In the genomic region with DNA sequence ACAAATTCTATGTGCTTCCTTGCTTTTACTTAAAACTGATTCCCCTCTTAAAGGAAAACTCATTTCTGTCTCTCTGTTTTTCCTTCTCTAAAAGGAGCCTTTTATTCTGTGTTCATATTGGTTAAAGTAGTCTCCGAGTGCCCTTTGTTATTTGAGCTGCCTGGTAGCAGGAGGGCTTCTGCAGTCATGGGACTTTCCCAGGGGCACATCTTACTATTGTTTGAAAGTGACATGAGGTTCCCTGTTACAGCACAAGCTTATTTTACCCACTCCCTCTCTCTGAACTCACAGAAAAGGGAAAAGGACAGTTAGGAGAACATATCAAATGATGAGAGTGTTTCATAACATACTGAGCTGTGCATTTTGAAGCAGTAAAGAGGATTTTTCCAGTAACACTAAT, we compare ENCODE assay signal across 1 cellular context.
TF ChIP-seq lines count a peak whose summit lies in the region.

No MANE protein-coding gene starts in this region.

TF ChIP-seq in GM12878, 131 proteins besides CTCF, POLR2A, EP300 and RAD21 (continued from another document):
- TF ChIP-seq, protein P1, sequence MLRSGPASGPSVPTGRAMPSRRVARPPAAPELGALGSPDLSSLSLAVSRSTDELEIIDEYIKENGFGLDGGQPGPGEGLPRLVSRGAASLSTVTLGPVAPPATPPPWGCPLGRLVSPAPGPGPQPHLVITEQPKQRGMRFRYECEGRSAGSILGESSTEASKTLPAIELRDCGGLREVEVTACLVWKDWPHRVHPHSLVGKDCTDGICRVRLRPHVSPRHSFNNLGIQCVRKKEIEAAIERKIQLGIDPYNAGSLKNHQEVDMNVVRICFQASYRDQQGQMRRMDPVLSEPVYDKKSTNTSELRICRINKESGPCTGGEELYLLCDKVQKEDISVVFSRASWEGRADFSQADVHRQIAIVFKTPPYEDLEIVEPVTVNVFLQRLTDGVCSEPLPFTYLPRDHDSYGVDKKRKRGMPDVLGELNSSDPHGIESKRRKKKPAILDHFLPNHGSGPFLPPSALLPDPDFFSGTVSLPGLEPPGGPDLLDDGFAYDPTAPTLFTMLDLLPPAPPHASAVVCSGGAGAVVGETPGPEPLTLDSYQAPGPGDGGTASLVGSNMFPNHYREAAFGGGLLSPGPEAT (IDR thresholded peaks at IDR 0.05; ENCODE audit: low read depth): no peak
- TF ChIP-seq, protein P2, sequence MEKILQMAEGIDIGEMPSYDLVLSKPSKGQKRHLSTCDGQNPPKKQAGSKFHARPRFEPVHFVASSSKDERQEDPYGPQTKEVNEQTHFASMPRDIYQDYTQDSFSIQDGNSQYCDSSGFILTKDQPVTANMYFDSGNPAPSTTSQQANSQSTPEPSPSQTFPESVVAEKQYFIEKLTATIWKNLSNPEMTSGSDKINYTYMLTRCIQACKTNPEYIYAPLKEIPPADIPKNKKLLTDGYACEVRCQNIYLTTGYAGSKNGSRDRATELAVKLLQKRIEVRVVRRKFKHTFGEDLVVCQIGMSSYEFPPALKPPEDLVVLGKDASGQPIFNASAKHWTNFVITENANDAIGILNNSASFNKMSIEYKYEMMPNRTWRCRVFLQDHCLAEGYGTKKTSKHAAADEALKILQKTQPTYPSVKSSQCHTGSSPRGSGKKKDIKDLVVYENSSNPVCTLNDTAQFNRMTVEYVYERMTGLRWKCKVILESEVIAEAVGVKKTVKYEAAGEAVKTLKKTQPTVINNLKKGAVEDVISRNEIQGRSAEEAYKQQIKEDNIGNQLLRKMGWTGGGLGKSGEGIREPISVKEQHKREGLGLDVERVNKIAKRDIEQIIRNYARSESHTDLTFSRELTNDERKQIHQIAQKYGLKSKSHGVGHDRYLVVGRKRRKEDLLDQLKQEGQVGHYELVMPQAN (conservative IDR thresholded peaks at IDR 0.05): no peak
- TF ChIP-seq MTA3 (IDR thresholded peaks at IDR 0.05; ENCODE audit: borderline replicate concordance, low read length) (no peak), BACH1 (IDR thresholded peaks at IDR 0.05; ENCODE audit: borderline replicate concordance) (no peak), NFYA (IDR thresholded peaks at IDR 0.05; ENCODE audit: borderline replicate concordance, low read depth, low read length) (no peak), ZNF274 (IDR thresholded peaks at IDR 0.05; ENCODE audit: insufficient read depth, insufficient read length) (no peak), BRCA1 (IDR thresholded peaks at IDR 0.05; ENCODE audit: low read depth, low read length) (no peak), NRF1 (conservative IDR thresholded peaks at IDR 0.05; ENCODE audit: low read depth, low read length) (no peak), BCL11A (IDR thresholded peaks at IDR 0.05; ENCODE audit: low read depth, low read length) (no peak), SREBF1 (IDR thresholded peaks at IDR 0.05; ENCODE audit: low read length) (no peak), HDAC2 (IDR thresholded peaks at IDR 0.05) (no peak), NFXL1 (IDR thresholded peaks at IDR 0.05; ENCODE audit: borderline replicate concordance) (no peak), KLF5 (IDR thresholded peaks at IDR 0.05; ENCODE audit: partially characterized antibody) (no peak)
